27 cellular contexts compared by ENCODE assay signal in the genomic region with DNA sequence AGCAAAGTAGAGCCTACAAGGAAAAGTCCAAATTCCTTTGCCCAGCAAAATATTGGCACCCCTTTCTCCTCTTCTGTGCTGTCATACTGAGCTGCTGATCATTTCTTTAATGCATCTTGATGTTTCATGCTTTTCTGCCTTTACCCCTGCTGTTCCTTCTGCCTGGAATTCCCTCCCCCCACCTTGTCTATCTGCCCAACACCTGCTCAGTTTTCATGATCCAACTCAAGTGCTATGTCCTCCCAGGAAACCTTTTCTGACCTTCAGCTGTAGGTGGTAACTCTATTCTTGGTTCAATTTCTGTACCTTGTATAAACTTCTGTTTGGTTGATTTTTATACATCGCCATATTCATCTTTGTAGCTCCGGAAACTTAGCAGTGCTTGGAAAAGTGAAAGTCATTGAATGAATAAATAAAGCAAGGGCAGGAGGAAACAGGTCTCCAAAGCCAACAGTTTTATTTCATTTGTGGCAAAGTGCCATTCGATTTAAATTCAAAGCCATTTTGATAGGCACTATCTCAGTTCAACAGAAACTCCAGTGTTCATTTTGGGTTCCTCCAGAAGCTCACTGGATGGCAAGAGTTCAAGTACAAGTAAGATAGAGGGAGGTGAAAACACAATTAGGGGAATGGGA. TPM values are rescaled to one million over a fixed set of nuclear protein-coding genes. Genes with fewer than 3 reads are reported as not detected.
DNase-seq lines count a peak whose midpoint lies in the region; ATAC-seq, FAIRE-seq and TF ChIP-seq lines count a peak whose summit lies in the region.
"Had no signal": no experiment of that assay in that cellular context is flagged by ENCODE, and none has a peak within 500 bp of the region (broad histone marks: within the 10 kb centered on the region; RNA-seq: fewer than 3 reads in every experiment).

No MANE protein-coding gene starts in this region.

- intact Hi-C loops in psoas muscle (cut with DNase I): no loop called here

- H3K56ac ChIP-seq in H1 (replicated peaks; ENCODE audit: insufficient read length, low read depth, low read length): no peak overlapping the region

- no peak for TF ChIP-seq RAD21 in H1 (IDR thresholded peaks at IDR 0.05 in 1 of 2, conservative IDR thresholded peaks at IDR 0.05 in 1 of 2; ENCODE audit: low read depth in 2 of 2, low read length in 2 of 2)

- H4K8ac ChIP-seq in H1 (ENCODE audit: extremely low read depth, insufficient read depth, low read length): no peak overlapping the region

- H3K4me1 ChIP-seq in H1 (replicated peaks in 1 of 4; ENCODE audit: control insufficient read depth in 3 of 4, insufficient read depth in 4 of 4, low read length in 3 of 4): no peaks in the 10 kb centered on the region; a peak in 1 of 7 replicates
- no peaks in the 10 kb centered on the region for H3K4me1 ChIP-seq in psoas muscle
- H3K4me1 ChIP-seq: HAP-1, vagina had no signal

- no peak overlapping the region for H2BK120ac ChIP-seq in H1 (replicated peaks; ENCODE audit: low read depth, low read length)

- peaks cover 0 to 2% of the 10 kb centered on the region in 2 experiments; a peak in 1 of 4 replicates for H3K9me3 ChIP-seq in H1 (ENCODE audit: insufficient read depth in 2 of 2, low read depth in 1 of 2, low read length in 1 of 2)
- no peaks in the 10 kb centered on the region for H3K9me3 ChIP-seq in psoas muscle
- H3K9me3 ChIP-seq: HAP-1, vagina had no signal

- TF ChIP-seq POLR2A in H1 (IDR thresholded peaks at IDR 0.05; ENCODE audit: control extremely low read depth in 1 of 2, low read depth in 2 of 2, low read length in 2 of 2): no peak

- H3K9ac ChIP-seq in H1 (replicated peaks in 1 of 4; ENCODE audit: extremely low read depth in 1 of 4, low read depth in 3 of 4, low read length in 3 of 4): no peak overlapping the region

- no peak overlapping the region for H3K4ac ChIP-seq in H1 (replicated peaks; ENCODE audit: insufficient read length, low read depth, low read length)

- H3K4me2 ChIP-seq in H1 (ENCODE audit: insufficient read depth in 1 of 2, low read depth in 2 of 2, low read length in 2 of 2): no peak overlapping the region

- H3K27me3 ChIP-seq in H1 (replicated peaks in 1 of 4; ENCODE audit: control insufficient read depth in 3 of 4, extremely low read depth in 1 of 4, insufficient read depth in 3 of 4, low read length in 3 of 4) (no peaks in the 10 kb centered on the region), psoas muscle (ENCODE audit: insufficient read depth in 3 of 3, low read length in 2 of 3) (no peaks in the 10 kb centered on the region)
- H3K27me3 ChIP-seq: vagina had no signal

- H3K36me3 ChIP-seq in H1 (ENCODE audit: control insufficient read depth in 2 of 4, insufficient read depth in 4 of 4, low read length in 3 of 4): no peaks in the 10 kb centered on the region
- no peaks in the 10 kb centered on the region for H3K36me3 ChIP-seq in psoas muscle (ENCODE audit: insufficient read depth in 1 of 2, low read depth in 1 of 2)
- H3K36me3 ChIP-seq: HAP-1, thoracic aorta, vagina had no signal

- no peak overlapping the region for H2BK20ac ChIP-seq in H1 (ENCODE audit: low read length)

- H3K14ac ChIP-seq in H1 (ENCODE audit: insufficient read length): no peak overlapping the region

- ATAC-seq in HG02571 (IDR thresholded peaks at IDR 0.05; ENCODE audit: unreplicated experiment) (no peak), psoas muscle (no peak)
- ATAC-seq: activated CD4-positive, CD25-positive, alpha-beta regulatory T cell treated with anti-CD3 and anti-CD28 coated beads, Interleukin-2, amount 50 U/mL, for 24 hours; left ventricle myocardium superior; naive thymus-derived CD4-positive, alpha-beta T cell had no signal

- no peaks in the 10 kb centered on the region for H3K79me1 ChIP-seq in H1 (ENCODE audit: low read depth, low read length)

- POLR2A ChIA-PET in H1 (lab: Charles Lee; ENCODE audit: partially characterized antibody): no interaction called here

- H2BK12ac ChIP-seq in H1 (ENCODE audit: low read depth, low read length): no peak overlapping the region

- H3K23ac ChIP-seq in H1 (ENCODE audit: insufficient read length): no peak overlapping the region

- CTCF ChIA-PET in H1 (lab: Charles Lee; ENCODE audit: partially characterized antibody): interaction anchor here (0.7 to 2.7 kb wide), 5 partner anchors 9 to 122 kb away, joined by 3 to 7 read pairs (median 5); no protein-coding TSS in a partner anchor

- H3K18ac ChIP-seq in H1 (ENCODE audit: extremely low read depth, low read length): no peak overlapping the region

- H3K23me2 ChIP-seq in H1 (ENCODE audit: low read depth, low read length): no peaks in the 10 kb centered on the region

- 96% methylated on average over 3 of the region's 3 CpGs; no CpG with 5 or more reads in 1 of the 2 experiments for WGBS in H1 (ENCODE audit: extremely low coverage in 1 of 2, insufficient coverage in 1 of 2, insufficient read length in 1 of 2, insufficient replicate concordance in 2 of 2, low coverage in 1 of 2, low lambda C conversion rate in 2 of 2, missing lambda C conversion rate in 1 of 2), 2 experiments
- 74 to 88% (median 81%) methylated on average over 3 of the region's 3 CpGs for WGBS in psoas muscle, 3 donors

- no peak overlapping the region for H2BK15ac ChIP-seq in H1 (ENCODE audit: low read length)

- peak overlapping the region; percentile 76; the same call in 1 of the 2 replicates for H2AFZ ChIP-seq in H1 (ENCODE audit: low read length)

- no peak overlapping the region for H4K91ac ChIP-seq in H1 (replicated peaks; ENCODE audit: insufficient read length, low read length)

- no peak overlapping the region for H3K4me3 ChIP-seq in H1 (ENCODE audit: extremely low read depth in 1 of 4, insufficient read depth in 2 of 4, low read depth in 3 of 4, low read length in 4 of 4)
- no peak overlapping the region for H3K4me3 ChIP-seq in psoas muscle
- H3K4me3 ChIP-seq: HAP-1, thoracic aorta, vagina had no signal

- no peaks in the 10 kb centered on the region for H4K20me1 ChIP-seq in H1 (replicated peaks in 1 of 2; ENCODE audit: control insufficient read depth in 1 of 2, insufficient read depth in 2 of 2, low read length in 2 of 2)

- DNase-seq in NCI-H187 treated with DMSO at 0.1 percent for 48 hours (lab: John Stamatoyannopoulos, UW): peak; percentile 22
- no peak for DNase-seq in NCI-H187 (lab: John Stamatoyannopoulos, UW)
- peak; percentile 42 for DNase-seq in NCI-H510A (lab: John Stamatoyannopoulos, UW)
- DNase-seq in H1 (ENCODE audit: low read depth in 1 of 2, low spot score in 2 of 2): no peak
- DNase-seq in NCI-H2227 treated with DMSO at 0.1 percent for 48 hours (lab: John Stamatoyannopoulos, UW): no peak
- DNase-seq in psoas muscle: no peak
- DNase-seq in NCI-H1694 (lab: John Stamatoyannopoulos, UW): no peak
- DNase-seq: activated CD4-positive, alpha-beta memory T cell treated with anti-CD3 and anti-CD28 coated beads for 36 hours; activated CD8-positive, alpha-beta memory T cell treated with anti-CD3 and anti-CD28 coated beads, Interleukin-2, amount 50 U/mL, for 4 hours; activated naive CD4-positive, alpha-beta T cell treated with anti-CD3 and anti-CD28 coated beads, Interleukin-2, amount 10 ng/mL, durations not matched to agents 7 days and 5 days; CD4-positive, alpha-beta memory T cell; GF-D8; glutamatergic neuron; left ventricle myocardium superior; naive thymus-derived CD4-positive, alpha-beta T cell; NCI-H2081 treated with DMSO at 0.1 percent for 48 hours; nucleus accumbens; stimulated activated naive CD4-positive, alpha-beta T cell treated with Interleukin-2 at 50 U/mL for 16 hours; T-helper 1 cell had no signal

- no peak for TF ChIP-seq EP300 in H1 (IDR thresholded peaks at IDR 0.05; ENCODE audit: borderline replicate concordance in 1 of 2, low read depth in 2 of 2, low read length in 2 of 2)

- H3K27ac ChIP-seq in H1 (ENCODE audit: low read depth, low read length) (no peak overlapping the region), psoas muscle (no peak overlapping the region)
- H3K27ac ChIP-seq: thoracic aorta, vagina had no signal

- no peak for FAIRE-seq in H1 (lab: Jason Lieb, UNC)
- FAIRE-seq: bronchial epithelial cell, islet of Langerhans had no signal

- H4K5ac ChIP-seq in H1 (ENCODE audit: insufficient read length, low read depth, low read length): no peak overlapping the region

- no peaks in the 10 kb centered on the region for H3K79me2 ChIP-seq in H1 (ENCODE audit: control insufficient read depth in 1 of 2, insufficient read depth in 2 of 2, low read length in 2 of 2)

- TF ChIP-seq CTCF in H1 (IDR thresholded peaks at IDR 0.05; ENCODE audit: control extremely low read depth in 1 of 3, insufficient read depth in 1 of 3, low read depth in 1 of 3, low read length in 3 of 3) (no peak), psoas muscle (IDR thresholded peaks at IDR 0.05) (no peak)

- no peak overlapping the region for H2AK5ac ChIP-seq in H1 (ENCODE audit: low read depth, low read length)

- no peak overlapping the region for H2BK5ac ChIP-seq in H1 (ENCODE audit: low read depth, low read length)

TF ChIP-seq in H1, 55 proteins besides CTCF, POLR2A, EP300 and RAD21:
- TF ChIP-seq JUND (IDR thresholded peaks at IDR 0.05; ENCODE audit: low read length) (no peak), RXRA (IDR thresholded peaks at IDR 0.05; ENCODE audit: insufficient read depth, low read depth, low read length) (no peak)
TF ChIP-seq in H1: peak in this region for 0.

RNA-seq across cellular contexts. Expression of gene BMP2, which starts 10.4 kb away (rescaled TPM):
- 3.6 and 4.0 TPM in 2 replicates for total RNA-seq in H1 (2021; fragmentation: NEBNext Ultra II Directional; extraction: Animal tissue kit (Norgen Biotek cat#: 25700))
- 1.8 TPM in 2 replicates for polyA plus RNA-seq in H1 (2011; rRNA removed)
- 1.00 TPM for polyA plus RNA-seq in H1 (2011; cell fraction: cytosol; rRNA removed)
- 1.0 TPM for polyA plus RNA-seq in H1 (2011; cell fraction: nucleus; rRNA removed)
- 2.7 to 3.7 TPM (median 3.2 TPM) in 4 replicates for polyA plus RNA-seq in H1 (2012, experiment 1 of 2)
- polyA plus RNA-seq in H1 (2012, experiment 2 of 2): 2.2 TPM
- 2.4 TPM for polyA plus RNA-seq in H1 (2013, experiment 1 of 2)
- 2.6 TPM for polyA plus RNA-seq in H1 (2013, experiment 2 of 2)
- 2.1 and 2.9 TPM in 2 replicates for polyA minus RNA-seq in H1 (2011; rRNA and poly(A)+ RNA removed)
- polyA minus RNA-seq in H1 (2011; cell fraction: cytosol; rRNA and poly(A)+ RNA removed): 1.9 TPM
- polyA minus RNA-seq in H1 (2011; cell fraction: nucleus; rRNA and poly(A)+ RNA removed): 2.8 TPM
- total RNA-seq in psoas muscle: 1 to 10 TPM in 3 of 4 donors, under 1 TPM in 1; 0.75 to 2.9 (median 1.6) TPM
- polyA plus RNA-seq in psoas muscle: 1 to 10 TPM in 1 of 3 donors, under 1 TPM in 2; 0.66 to 3.3 (median 0.78) TPM
- total RNA-seq: A673; activated CD4-positive, alpha-beta memory T cell treated with anti-CD3 and anti-CD28 coated beads for 36 hours; CD4-positive, alpha-beta memory T cell had no signal
- polyA plus RNA-seq: CD4-positive, alpha-beta memory T cell; naive thymus-derived CD4-positive, alpha-beta T cell had no signal

Comparison
In these comparisons a context has a peak if more than half of its experiments do, and no peak if none do; other contexts are left out.
1. DNase-seq: peak in NCI-H187 treated with DMSO at 0.1 percent for 48 hours (single experiment) and NCI-H510A (single experiment); none in NCI-H187 (0 of 2), H1 (0 of 2), NCI-H2227 treated with DMSO at 0.1 percent for 48 hours (single experiment), psoas muscle (0 of 2) and NCI-H1694 (single experiment).